ENCODE assay signal across 34 cellular contexts in genomic region chr9:100267211-100267610, GRCh38.
"Had no signal": no experiment of that assay in that cellular context is flagged by ENCODE, and none has a peak within 500 bp of the region (broad histone marks: within the 10 kb centered on the region; RNA-seq: fewer than 3 reads in every experiment).

No MANE protein-coding gene starts in this region.

- FAIRE-seq: astrocyte, colon, TTC549 had no signal

- DNase-seq: activated CD4-positive, alpha-beta memory T cell treated with anti-CD3 and anti-CD28 coated beads, Interleukin-2, amount 10 ng/mL, durations not matched to agents 7 days and 5 days; activated CD4-positive, alpha-beta T cell treated with anti-CD3 and anti-CD28 coated beads for 1 hour; activated CD4-positive, alpha-beta T cell treated with anti-CD3 and anti-CD28 coated beads for 36 hours; activated CD4-positive, alpha-beta T cell treated with anti-CD3 and anti-CD28 coated beads for 48 hours; activated CD4-positive, alpha-beta T cell treated with anti-CD3 and anti-CD28 coated beads, Interleukin-2, amount 10 ng/mL, durations not matched to agents 7 days and 5 days; activated CD4-positive, alpha-beta T cell treated with anti-CD3 and anti-CD28 coated beads, Interleukin-2, amount 50 U/mL, for 48 hours; activated CD4-positive, CD25-positive, alpha-beta regulatory T cell; activated CD8-positive, alpha-beta memory T cell treated with anti-CD3 and anti-CD28 coated beads for 24 hours; activated CD8-positive, alpha-beta memory T cell treated with anti-CD3 and anti-CD28 coated beads, Interleukin-2, amount 10 ng/mL, durations not matched to agents 7 days and 5 days; activated CD8-positive, alpha-beta memory T cell treated with anti-CD3 and anti-CD28 coated beads, Interleukin-2, amount 50 U/mL, for 48 hours; activated CD8-positive, alpha-beta T cell treated with anti-CD3 and anti-CD28 coated beads, Interleukin-2, amount 10 ng/mL, durations not matched to agents 7 days and 5 days; activated effector memory CD4-positive, alpha-beta T cell treated with Interleukin-2 at 50 U/mL for 16 hours; activated gamma-delta T cell treated with Interleukin-2 at 50 U/mL for 16 hours; activated naive CD4-positive, alpha-beta T cell; activated naive CD4-positive, alpha-beta T cell treated with anti-CD3 and anti-CD28 coated beads for 36 hours; activated naive CD4-positive, alpha-beta T cell treated with anti-CD3 and anti-CD28 coated beads, Interleukin-2, amount 50 U/mL, for 16 hours; activated naive CD8-positive, alpha-beta T cell treated with anti-CD3 and anti-CD28 coated beads for 36 hours; activated T-cell treated with anti-CD3 and anti-CD28 coated beads, Interleukin-2, amount 50 U/mL, for 24 hours; activated T-cell treated with anti-CD3 and anti-CD28 coated beads, Interleukin-2, amount 50 U/mL, for 48 hours; adrenal gland; amniotic stem cell; aorta; body of pancreas; brain microvascular endothelial cell; central memory CD4-positive, alpha-beta T cell; T-helper 1 cell; T-helper 2 cell; T-helper 9 cell had no signal

- H3K27ac ChIP-seq: adrenal gland, body of pancreas, brain microvascular endothelial cell, breast epithelium had no signal

- H3K4me1 ChIP-seq: adrenal gland, body of pancreas, breast epithelium had no signal

- H3K36me3 ChIP-seq: adrenal gland, brain microvascular endothelial cell, breast epithelium had no signal

- H3K27me3 ChIP-seq: adrenal gland, body of pancreas, brain microvascular endothelial cell, breast epithelium had no signal

- H3K9me3 ChIP-seq: adrenal gland, body of pancreas, breast epithelium had no signal

- H3K4me3 ChIP-seq: adrenal gland, body of pancreas, breast epithelium had no signal

- ATAC-seq: activated CD4-positive, alpha-beta T cell treated with anti-CD3 and anti-CD28 coated beads for 36 hours; activated CD4-positive, CD25-positive, alpha-beta regulatory T cell treated with anti-CD3 and anti-CD28 coated beads, Interleukin-2, amount 50 U/mL, for 24 hours; activated CD8-positive, alpha-beta memory T cell treated with anti-CD3 and anti-CD28 coated beads, Interleukin-2, amount 10 ng/mL, durations not matched to agents 7 days and 5 days; activated CD8-positive, alpha-beta T cell treated with anti-CD3 and anti-CD28 coated beads, Interleukin-2, amount 10 ng/mL, durations not matched to agents 7 days and 5 days; activated naive CD4-positive, alpha-beta T cell treated with anti-CD3 and anti-CD28 coated beads, Interleukin-2, amount 50 U/mL, for 72 hours; body of pancreas had no signal
